18 cellular contexts compared by ENCODE assay signal in genomic region chr17:73436966-73437365, GRCh38.
A peak's percentile ranks its signal among the peaks of the same experiment; 100 is the strongest.
DNase-seq lines count a peak whose midpoint lies in the region; ATAC-seq, FAIRE-seq and TF ChIP-seq lines count a peak whose summit lies in the region.
"Had no signal": no experiment of that assay in that cellular context is flagged by ENCODE, and none has a peak within 500 bp of the region (broad histone marks: within the 10 kb centered on the region; RNA-seq: fewer than 3 reads in every experiment).

No MANE protein-coding gene starts in this region.

- no peak for ATAC-seq in aorta (ENCODE audit: low FRiP score)
- ATAC-seq: GM12878, GM23338, Right ventricle myocardium inferior had no signal

- no peaks in the 10 kb centered on the region for H3K36me3 ChIP-seq in astrocyte (ENCODE audit: insufficient read depth, low read length)
- H3K36me3 ChIP-seq in kidney (ENCODE audit: control insufficient read depth in 1 of 2, insufficient read depth in 2 of 2, low read length in 2 of 2) = no peaks in the 10 kb centered on the region
- H3K36me3 ChIP-seq in aorta (ENCODE audit: control insufficient read depth in 1 of 2, insufficient read depth in 2 of 2, low read length in 1 of 2) = no peaks in the 10 kb centered on the region
- no peaks in the 10 kb centered on the region for H3K36me3 ChIP-seq in OCI-LY7 (ENCODE audit: insufficient read depth, low read length)
- H3K36me3 ChIP-seq: MG63 had no signal

- no peak overlapping the region for H2AFZ ChIP-seq in astrocyte (ENCODE audit: low read depth, low read length)
- H2AFZ ChIP-seq in OCI-LY7 (ENCODE audit: low read length) = no peak overlapping the region
- H2AFZ ChIP-seq: GM23338 had no signal

- POLR2A ChIA-PET in OCI-LY7 (lab: Charles Lee) = interaction anchor here (0.6 kb wide), 1 partner anchor 603 kb away, joined by 5 read pairs; no protein-coding TSS in a partner anchor

- H3K4me3 Mint-ChIP-seq in astrocyte (ENCODE audit: unreplicated experiment) = no peak overlapping the region
- H3K4me3 Mint-ChIP-seq: B cell, GM23338 had no signal

- WGBS in aorta, 2 donors = 54 to 67% methylated on average over 8 of the region's 8 CpGs

- no peaks in the 10 kb centered on the region for H3K9me2 ChIP-seq in OCI-LY7 (ENCODE audit: insufficient read depth, low read length)

- intact Hi-C loops in kidney (cut with DNase I) (no loop called here), aorta (cut with DNase I) (no loop called here), OCI-LY7 (cut with micrococcal nuclease; ENCODE audit: unreplicated experiment) (no loop called here)

- TF ChIP-seq CTCF in astrocyte (IDR thresholded peaks at IDR 0.05; ENCODE audit: insufficient read depth, low read depth, low read length) (no peak), kidney (IDR thresholded peaks at IDR 0.05; ENCODE audit: borderline replicate concordance, extremely low read depth, insufficient read depth) (no peak), OCI-LY7 (conservative IDR thresholded peaks at IDR 0.05; ENCODE audit: low read length) (no peak)

- H3K9me3 Mint-ChIP-seq in astrocyte (ENCODE audit: unreplicated experiment) = peaks cover 7% of the 10 kb centered on the region
- H3K9me3 Mint-ChIP-seq: CD4-positive, CD25-positive, alpha-beta regulatory T cell had no signal

- H3K4me2 ChIP-seq in astrocyte (ENCODE audit: low read length) (peak overlapping the region; percentile 40), OCI-LY7 (ENCODE audit: low read length) (no peak overlapping the region)
- H3K4me2 ChIP-seq: GM23338 had no signal

- DNase-seq in ELR (ENCODE audit: low read depth) (peak; percentile 49), astrocyte (ENCODE audit: low read depth) (peak; percentile 1), kidney (peak; percentile 10), smooth muscle cell of the brain vasculature (ENCODE audit: low read depth, low spot score) (peak; percentile 39), iPS-NIHi7 (ENCODE audit: extremely low spot score) (no peak), aorta (no peak), OCI-LY7 (ENCODE audit: low spot score) (no peak)
- DNase-seq: CD4-positive, CD25-positive, alpha-beta regulatory T cell; MG63; NCI-H1092; NCI-H2081 treated with DMSO at 0.1 percent for 48 hours; NCI-H524 had no signal

- H3K27me3 Mint-ChIP-seq in astrocyte (ENCODE audit: low read depth, unreplicated experiment) = peaks cover 7% of the 10 kb centered on the region
- H3K27me3 Mint-ChIP-seq: B cell; CD4-positive, CD25-positive, alpha-beta regulatory T cell had no signal

- CTCF ChIA-PET in OCI-LY7 (lab: Charles Lee; ENCODE audit: unreplicated experiment) = no interaction called here

- H3K36me3 Mint-ChIP-seq in astrocyte (ENCODE audit: low read depth, unreplicated experiment) = peaks cover 9% of the 10 kb centered on the region
- H3K36me3 Mint-ChIP-seq: CD4-positive, CD25-positive, alpha-beta regulatory T cell had no signal

- no peak overlapping the region for H3K4me3 ChIP-seq in astrocyte (ENCODE audit: insufficient read depth, low read depth, low read length)
- no peak overlapping the region for H3K4me3 ChIP-seq in kidney (ENCODE audit: low read length in 2 of 2)
- no peak overlapping the region for H3K4me3 ChIP-seq in aorta (ENCODE audit: low read length in 2 of 2)
- no peak overlapping the region for H3K4me3 ChIP-seq in OCI-LY7 (ENCODE audit: low read depth, low read length, poor library complexity, severe bottlenecking)
- H3K4me3 ChIP-seq: GM12878, GM23338, MG63 had no signal

- H3K9me3 ChIP-seq in astrocyte (ENCODE audit: insufficient read depth, low read depth, low read length) = no peaks in the 10 kb centered on the region
- no peaks in the 10 kb centered on the region for H3K9me3 ChIP-seq in kidney (ENCODE audit: control insufficient read depth in 1 of 2, low read length in 2 of 2)
- no peaks in the 10 kb centered on the region for H3K9me3 ChIP-seq in aorta (ENCODE audit: control insufficient read depth, low read length)
- no peaks in the 10 kb centered on the region for H3K9me3 ChIP-seq in OCI-LY7 (ENCODE audit: low read length)
- H3K9me3 ChIP-seq: MG63 had no signal

- no peak overlapping the region for H3K27ac ChIP-seq in astrocyte (ENCODE audit: low read depth, low read length)
- H3K27ac ChIP-seq in kidney (ENCODE audit: low read depth in 2 of 2, low read length in 2 of 2) = no peak overlapping the region
- no peak overlapping the region for H3K27ac ChIP-seq in aorta (ENCODE audit: low read depth in 1 of 2, low read length in 2 of 2)
- H3K27ac ChIP-seq in OCI-LY7 (ENCODE audit: low read depth, low read length, poor library complexity, severe bottlenecking) = no peak overlapping the region

- H3K27ac Mint-ChIP-seq in astrocyte (ENCODE audit: unreplicated experiment) = no peak overlapping the region
- H3K27ac Mint-ChIP-seq: B cell, GM23338 had no signal

- no peaks in the 10 kb centered on the region for H4K20me1 ChIP-seq in astrocyte (ENCODE audit: insufficient read depth, low read length)
- H4K20me1 ChIP-seq in OCI-LY7 (ENCODE audit: insufficient read depth, low read length) = no peaks in the 10 kb centered on the region

- H3K27me3 ChIP-seq in astrocyte (ENCODE audit: insufficient read depth, low read length) (no peaks in the 10 kb centered on the region), aorta (ENCODE audit: control insufficient read depth in 1 of 2, insufficient read depth in 2 of 2, low read length in 1 of 2) (no peaks in the 10 kb centered on the region)
- H3K27me3 ChIP-seq: MG63 had no signal

- FAIRE-seq in astrocyte (lab: Jason Lieb, UNC) = no peak
- no peak for FAIRE-seq in kidney (lab: Jason Lieb, UNC)
- FAIRE-seq: G401.6, GM12878, GM18507 had no signal

- H3K79me2 ChIP-seq in astrocyte (ENCODE audit: insufficient read depth, low read length) (no peaks in the 10 kb centered on the region), OCI-LY7 (ENCODE audit: insufficient read depth, low read depth, low read length) (no peaks in the 10 kb centered on the region)

- H3K9ac ChIP-seq in astrocyte (ENCODE audit: low read length) (no peak overlapping the region), kidney (ENCODE audit: low read length in 2 of 2) (no peak overlapping the region)

- H3K4me1 ChIP-seq in astrocyte (ENCODE audit: insufficient read depth, low read length) (no peaks in the 10 kb centered on the region), kidney (ENCODE audit: control insufficient read depth in 1 of 2, insufficient read depth in 1 of 2, low read depth in 1 of 2, low read length in 2 of 2) (no peaks in the 10 kb centered on the region), aorta (ENCODE audit: control insufficient read depth in 1 of 2, insufficient read depth in 2 of 2, low read length in 2 of 2) (no peaks in the 10 kb centered on the region), OCI-LY7 (ENCODE audit: insufficient read depth, low read length, poor library complexity, severe bottlenecking) (no peaks in the 10 kb centered on the region)

- BruUV-seq in OCI-LY7 (replicated peaks; lab: Mats Ljungman, UMichigan) = no TSS peak

- H3K4me1 Mint-ChIP-seq in astrocyte (ENCODE audit: low read depth, unreplicated experiment) = peaks cover 7% of the 10 kb centered on the region
- H3K4me1 Mint-ChIP-seq: B cell; CD4-positive, CD25-positive, alpha-beta regulatory T cell; GM23338 had no signal

Comparison
In these comparisons a context has a peak if more than half of its experiments do, and no peak if none do; other contexts are left out.
1. DNase-seq: peak in ELR (single experiment), astrocyte (single experiment), kidney (single experiment) and smooth muscle cell of the brain vasculature (single experiment); none in iPS-NIHi7 (single experiment), aorta (0 of 2) and OCI-LY7 (single experiment).